Comparison of ENCODE assay signal across 6 cellular contexts in genomic region chr6:30615958-30616810, GRCh38. TPM values are rescaled to one million over a fixed set of nuclear protein-coding genes. Genes with fewer than 3 reads are reported as not detected.
DNase-seq lines count a peak whose midpoint lies in the region; ATAC-seq and TF ChIP-seq lines count a peak whose summit lies in the region.

No MANE protein-coding gene starts in this region.

- no peaks in the 10 kb centered on the region for H3K9me3 Mint-ChIP-seq in central memory CD8-positive, alpha-beta T cell
- no peaks in the 10 kb centered on the region for H3K9me3 Mint-ChIP-seq in natural killer cell treated with Interleukin-12 subunit alpha and Interleukin-12 subunit beta and Interleukin-15 and Interleukin-18, amount 100 ng/mL, for 72 hours

- H3K27ac Mint-ChIP-seq in central memory CD8-positive, alpha-beta T cell (ENCODE audit: low read depth) = peak overlapping the region; percentile 99
- peak overlapping the region; percentile 95 to 98 for H3K27ac Mint-ChIP-seq in natural killer cell treated with Interleukin-12 subunit alpha and Interleukin-12 subunit beta and Interleukin-15 and Interleukin-18, amount 100 ng/mL, for 72 hours

- no peaks in the 10 kb centered on the region for H3K27me3 Mint-ChIP-seq in central memory CD8-positive, alpha-beta T cell
- H3K27me3 Mint-ChIP-seq in natural killer cell treated with Interleukin-12 subunit alpha and Interleukin-12 subunit beta and Interleukin-15 and Interleukin-18, amount 100 ng/mL, for 72 hours = no peaks in the 10 kb centered on the region

- peaks cover 58% of the 10 kb centered on the region for H3K4me1 Mint-ChIP-seq in central memory CD8-positive, alpha-beta T cell
- peaks cover 65 to 71% of the 10 kb centered on the region in 2 donors for H3K4me1 Mint-ChIP-seq in natural killer cell treated with Interleukin-12 subunit alpha and Interleukin-12 subunit beta and Interleukin-15 and Interleukin-18, amount 100 ng/mL, for 72 hours (ENCODE audit: low read depth in 2 of 2)

- H3K4me3 Mint-ChIP-seq in central memory CD8-positive, alpha-beta T cell = peak overlapping the region; percentile 93
- H3K4me3 Mint-ChIP-seq in natural killer cell treated with Interleukin-12 subunit alpha and Interleukin-12 subunit beta and Interleukin-15 and Interleukin-18, amount 100 ng/mL, for 72 hours = peak overlapping the region; percentile 94

- TF ChIP-seq CTCF in GM12865 (IDR thresholded peaks at IDR 0.05; ENCODE audit: insufficient read depth, low read depth, low read length, missing control alignments) = no peak

- ATAC-seq in central memory CD8-positive, alpha-beta T cell (replicated peaks; ENCODE audit: extremely low read depth, poor library complexity, severe bottlenecking) = no peak
- no peak for ATAC-seq in natural killer cell treated with Interleukin-12 subunit alpha and Interleukin-12 subunit beta and Interleukin-15 and Interleukin-18, amount 100 ng/mL, for 72 hours
- ATAC-seq in HG03159 (IDR thresholded peaks at IDR 0.05; ENCODE audit: unreplicated experiment) = no peak

- peaks cover 55% of the 10 kb centered on the region for H3K36me3 Mint-ChIP-seq in central memory CD8-positive, alpha-beta T cell (ENCODE audit: insufficient read depth)
- peaks cover 45% of the 10 kb centered on the region for H3K36me3 Mint-ChIP-seq in natural killer cell treated with Interleukin-12 subunit alpha and Interleukin-12 subunit beta and Interleukin-15 and Interleukin-18, amount 100 ng/mL, for 72 hours

- peak overlapping the region; percentile 86 for H3K4me3 ChIP-seq in GM12865 (ENCODE audit: low read depth, low read length)

- DNase-seq in GM12865 (ENCODE audit: low read depth) = peak; percentile 64
- peak; percentile 37 for DNase-seq in NCI-H774 (lab: John Stamatoyannopoulos, UW)
- peak; percentile 36 to 46 for DNase-seq in central memory CD8-positive, alpha-beta T cell (ENCODE audit: low spot score in 2 of 2)
- no peak for DNase-seq in natural killer cell treated with Interleukin-12 subunit alpha and Interleukin-12 subunit beta and Interleukin-15 and Interleukin-18, amount 100 ng/mL, for 72 hours (ENCODE audit: low spot score)
- DNase-seq in putamen (ENCODE audit: low spot score) = no peak

RNA-seq across cellular contexts. Expression of gene PPP1R10, which starts 0.9 kb away (rescaled TPM):
- total RNA-seq in natural killer cell treated with Interleukin-12 subunit alpha and Interleukin-12 subunit beta and Interleukin-15 and Interleukin-18, amount 100 ng/mL, for 72 hours = 100 to 1,000 TPM in 1 of 2 donors, 10 to 100 TPM in 1; 97.9 to 119 TPM

RNA-seq across cellular contexts. Expression of gene MRPS18B, which starts 1.5 kb away (rescaled TPM):
- 10 to 100 TPM; 43.9 to 58.4 TPM for total RNA-seq in natural killer cell treated with Interleukin-12 subunit alpha and Interleukin-12 subunit beta and Interleukin-15 and Interleukin-18, amount 100 ng/mL, for 72 hours

RNA-seq across cellular contexts. Expression of gene ATAT1, which starts 10.5 kb away (rescaled TPM):
- total RNA-seq in natural killer cell treated with Interleukin-12 subunit alpha and Interleukin-12 subunit beta and Interleukin-15 and Interleukin-18, amount 100 ng/mL, for 72 hours = 10 to 100 TPM in 1 of 2 donors, 1 to 10 TPM in 1; 7.3 to 15.8 TPM

RNA-seq across cellular contexts. Expression of gene C6orf136, which starts 30.7 kb away (rescaled TPM):
- 10 to 100 TPM; 29.6 to 32.5 TPM for total RNA-seq in natural killer cell treated with Interleukin-12 subunit alpha and Interleukin-12 subunit beta and Interleukin-15 and Interleukin-18, amount 100 ng/mL, for 72 hours

RNA-seq across cellular contexts. Expression of gene ABCF1, which starts 44.9 kb away (rescaled TPM):
- total RNA-seq in natural killer cell treated with Interleukin-12 subunit alpha and Interleukin-12 subunit beta and Interleukin-15 and Interleukin-18, amount 100 ng/mL, for 72 hours = 100 to 1,000 TPM in 1 of 2 donors, 10 to 100 TPM in 1; 94.8 to 122 TPM

Comparison
In these comparisons a context has a peak if more than half of its experiments do, and no peak if none do; other contexts are left out.
1. DNase-seq: peak in GM12865 (single experiment), NCI-H774 (single experiment) and central memory CD8-positive, alpha-beta T cell (2 of 2); none in natural killer cell treated with Interleukin-12 subunit alpha and Interleukin-12 subunit beta and Interleukin-15 and Interleukin-18, amount 100 ng/mL, for 72 hours (single experiment) and putamen (single experiment).